16 cellular contexts compared by ENCODE assay signal in genomic region chr11:68826726-68827125, GRCh38. TPM values are rescaled to one million over a fixed set of nuclear protein-coding genes. Genes with fewer than 3 reads are reported as not detected.
DNase-seq lines count a peak whose midpoint lies in the region; ATAC-seq and TF ChIP-seq lines count a peak whose summit lies in the region.
"Had no signal": no experiment of that assay in that cellular context is flagged by ENCODE, and none has a peak within 500 bp of the region (broad histone marks: within the 10 kb centered on the region; RNA-seq: fewer than 3 reads in every experiment).

No MANE protein-coding gene starts in this region.

- POLR2A ChIA-PET in activated CD8-positive, alpha-beta T cell treated with anti-CD3 and anti-CD28 coated beads for 36 hours (lab: Charles Lee): no interaction called here

- peak overlapping the region; percentile 57 to 59 for H3K27ac ChIP-seq in mucosa of rectum (ENCODE audit: low read depth in 2 of 2, low read length in 2 of 2)
- H3K27ac ChIP-seq: 22Rv1 had no signal

- peak overlapping the region; percentile 38 for H3K27ac Mint-ChIP-seq in activated naive CD8-positive, alpha-beta T cell treated with anti-CD3 and anti-CD28 coated beads for 36 hours
- no peak overlapping the region for H3K27ac Mint-ChIP-seq in activated naive CD8-positive, alpha-beta T cell treated with anti-CD3 and anti-CD28 coated beads, Interleukin-2, amount 50 U/mL, for 24 hours
- H3K27ac Mint-ChIP-seq in activated CD8-positive, alpha-beta T cell treated with anti-CD3 and anti-CD28 coated beads for 36 hours: peak overlapping the region; percentile 45
- H3K27ac Mint-ChIP-seq: H9 had no signal

- H3K4me1 Mint-ChIP-seq in activated naive CD8-positive, alpha-beta T cell treated with anti-CD3 and anti-CD28 coated beads for 36 hours: peaks cover 35% of the 10 kb centered on the region
- H3K4me1 Mint-ChIP-seq in activated naive CD8-positive, alpha-beta T cell treated with anti-CD3 and anti-CD28 coated beads, Interleukin-2, amount 50 U/mL, for 24 hours: peaks cover 41% of the 10 kb centered on the region
- peaks cover 33% of the 10 kb centered on the region for H3K4me1 Mint-ChIP-seq in activated CD8-positive, alpha-beta T cell treated with anti-CD3 and anti-CD28 coated beads for 36 hours (ENCODE audit: low read depth)

- no peaks in the 10 kb centered on the region for H3K27me3 Mint-ChIP-seq in activated naive CD8-positive, alpha-beta T cell treated with anti-CD3 and anti-CD28 coated beads for 36 hours
- H3K27me3 Mint-ChIP-seq in activated naive CD8-positive, alpha-beta T cell treated with anti-CD3 and anti-CD28 coated beads, Interleukin-2, amount 50 U/mL, for 24 hours: no peaks in the 10 kb centered on the region
- H3K27me3 Mint-ChIP-seq in activated CD8-positive, alpha-beta T cell treated with anti-CD3 and anti-CD28 coated beads for 36 hours: no peaks in the 10 kb centered on the region
- H3K27me3 Mint-ChIP-seq: CD4-positive, CD25-positive, alpha-beta regulatory T cell had no signal

- CTCF ChIA-PET in activated CD8-positive, alpha-beta T cell treated with anti-CD3 and anti-CD28 coated beads for 36 hours (lab: Charles Lee): interaction anchor here (1.4 to 3.5 kb wide), 2 partner anchors 7 to 9 kb away, joined by 3 to 10 read pairs; no protein-coding TSS in a partner anchor

- DNase-seq in activated naive CD8-positive, alpha-beta T cell treated with anti-CD3 and anti-CD28 coated beads for 36 hours: no peak
- DNase-seq in activated naive CD8-positive, alpha-beta T cell treated with anti-CD3 and anti-CD28 coated beads, Interleukin-2, amount 50 U/mL, for 24 hours: no peak
- DNase-seq in activated CD8-positive, alpha-beta T cell treated with anti-CD3 and anti-CD28 coated beads for 36 hours: no peak
- no peak for DNase-seq in NCI-H1694 (lab: John Stamatoyannopoulos, UW)
- no peak for DNase-seq in RPMI8226
- DNase-seq: Calu3; CD4-positive, CD25-positive, alpha-beta regulatory T cell; DMS 273 treated with DMSO at 0.1 percent for 48 hours; GOT3; H9 had no signal

- H3K9me3 Mint-ChIP-seq in activated naive CD8-positive, alpha-beta T cell treated with anti-CD3 and anti-CD28 coated beads for 36 hours: no peaks in the 10 kb centered on the region
- H3K9me3 Mint-ChIP-seq in activated naive CD8-positive, alpha-beta T cell treated with anti-CD3 and anti-CD28 coated beads, Interleukin-2, amount 50 U/mL, for 24 hours: no peaks in the 10 kb centered on the region
- H3K9me3 Mint-ChIP-seq in activated CD8-positive, alpha-beta T cell treated with anti-CD3 and anti-CD28 coated beads for 36 hours: no peaks in the 10 kb centered on the region
- H3K9me3 Mint-ChIP-seq: CD4-positive, CD25-positive, alpha-beta regulatory T cell; H9 had no signal

- H3K4me1 ChIP-seq in mucosa of rectum (ENCODE audit: control insufficient read depth in 2 of 2, insufficient read depth in 2 of 2, low read length in 2 of 2): peaks cover 57 to 62% of the 10 kb centered on the region in 2 donors

- no peak overlapping the region for H3K4me3 ChIP-seq in mucosa of rectum (ENCODE audit: low read length in 2 of 2)
- H3K4me3 ChIP-seq: GM12878 had no signal

- peak overlapping the region in 1 of 2 donors; percentile 15 for H3K9ac ChIP-seq in mucosa of rectum (ENCODE audit: low read depth in 1 of 2, low read length in 2 of 2)

- H3K36me3 Mint-ChIP-seq in activated naive CD8-positive, alpha-beta T cell treated with anti-CD3 and anti-CD28 coated beads for 36 hours: peaks cover 1% of the 10 kb centered on the region
- H3K36me3 Mint-ChIP-seq in activated naive CD8-positive, alpha-beta T cell treated with anti-CD3 and anti-CD28 coated beads, Interleukin-2, amount 50 U/mL, for 24 hours (ENCODE audit: low read depth): no peaks in the 10 kb centered on the region
- H3K36me3 Mint-ChIP-seq in activated CD8-positive, alpha-beta T cell treated with anti-CD3 and anti-CD28 coated beads for 36 hours (ENCODE audit: low read depth): no peaks in the 10 kb centered on the region

- no peaks in the 10 kb centered on the region for H3K27me3 ChIP-seq in mucosa of rectum (ENCODE audit: control insufficient read depth in 2 of 2, insufficient read depth in 2 of 2, low read length in 2 of 2)

- ATAC-seq in activated naive CD8-positive, alpha-beta T cell treated with anti-CD3 and anti-CD28 coated beads, Interleukin-2, amount 50 U/mL, for 24 hours: no peak
- ATAC-seq in activated CD8-positive, alpha-beta T cell treated with anti-CD3 and anti-CD28 coated beads for 36 hours: no peak
- ATAC-seq in GM18517 (IDR thresholded peaks at IDR 0.05; ENCODE audit: unreplicated experiment): no peak
- no peak for ATAC-seq in activated CD4-positive, CD25-positive, alpha-beta regulatory T cell treated with anti-CD3 and anti-CD28 coated beads, Interleukin-2, amount 50 U/mL, for 24 hours
- ATAC-seq: GM12878, HepG2 had no signal

- H3K4me3 Mint-ChIP-seq in activated naive CD8-positive, alpha-beta T cell treated with anti-CD3 and anti-CD28 coated beads for 36 hours: no peak overlapping the region
- no peak overlapping the region for H3K4me3 Mint-ChIP-seq in activated naive CD8-positive, alpha-beta T cell treated with anti-CD3 and anti-CD28 coated beads, Interleukin-2, amount 50 U/mL, for 24 hours
- no peak overlapping the region for H3K4me3 Mint-ChIP-seq in activated CD8-positive, alpha-beta T cell treated with anti-CD3 and anti-CD28 coated beads for 36 hours
- H3K4me3 Mint-ChIP-seq: CD4-positive, CD25-positive, alpha-beta regulatory T cell; H9 had no signal

- no peaks in the 10 kb centered on the region for H3K9me3 ChIP-seq in mucosa of rectum (ENCODE audit: control insufficient read depth in 2 of 2, low read length in 2 of 2)

- intact Hi-C loops in activated CD8-positive, alpha-beta T cell treated with anti-CD3 and anti-CD28 coated beads for 36 hours (cut with micrococcal nuclease): no loop called here

- peaks cover 10 to 18% of the 10 kb centered on the region in 2 donors for H3K36me3 ChIP-seq in mucosa of rectum (ENCODE audit: control insufficient read depth in 2 of 2, insufficient read depth in 2 of 2, low read length in 2 of 2)

- no peak for TF ChIP-seq CTCF in activated CD8-positive, alpha-beta T cell treated with anti-CD3 and anti-CD28 coated beads for 36 hours (IDR thresholded peaks at IDR 0.05)

RNA-seq across cellular contexts. Expression of gene CPT1A, which starts 15.0 kb away (rescaled TPM):
- 10 to 100 TPM; 12.8 to 15.4 TPM for total RNA-seq in activated naive CD8-positive, alpha-beta T cell treated with anti-CD3 and anti-CD28 coated beads for 36 hours
- total RNA-seq in activated CD8-positive, alpha-beta T cell treated with anti-CD3 and anti-CD28 coated beads for 36 hours: 10 to 100 TPM; 17.5 TPM
